21 cellular contexts compared by ENCODE assay signal in genomic region chr15:84835661-84836384, GRCh38. TPM values are rescaled to one million over a fixed set of nuclear protein-coding genes. Genes with fewer than 3 reads are reported as not detected.
"Had no signal": no experiment of that assay in that cellular context is flagged by ENCODE, and none has a peak within 500 bp of the region (broad histone marks: within the 10 kb centered on the region; RNA-seq: fewer than 3 reads in every experiment).

No MANE protein-coding gene starts in this region.

- H3K4me3 Mint-ChIP-seq: activated T-cell treated with anti-CD3 and anti-CD28 coated beads, Interleukin-2, amount 50 U/mL, for 72 hours; neural crest cell; stimulated activated naive B cell treated with anti-CD40 and anti-IgM and Interleukin-4, amounts not matched to agents 10 μg/mL and 1 μg/mL and 100 μg/mL, for 72 hours had no signal

- H3K9me3 Mint-ChIP-seq: activated T-cell treated with anti-CD3 and anti-CD28 coated beads, Interleukin-2, amount 50 U/mL, for 72 hours; neural crest cell; stimulated activated naive B cell treated with anti-CD40 and anti-IgM and Interleukin-4, amounts not matched to agents 10 μg/mL and 1 μg/mL and 100 μg/mL, for 72 hours had no signal

- H3K9me3 ChIP-seq: ascending aorta, breast epithelium, esophagus muscularis mucosa, sigmoid colon, thyroid gland had no signal

- H3K27me3 ChIP-seq: ascending aorta, breast epithelium, esophagus muscularis mucosa, hepatocyte, sigmoid colon, thyroid gland had no signal

- DNase-seq: activated CD4-positive, alpha-beta T cell treated with anti-CD3 and anti-CD28 coated beads, Interleukin-2, amount 50 U/mL, for 1 hour; activated effector memory CD4-positive, alpha-beta T cell treated with anti-CD3 and anti-CD28 coated beads, Interleukin-2, amount 50 U/mL, for 16 hours; activated naive CD4-positive, alpha-beta T cell treated with anti-CD3 and anti-CD28 coated beads, Interleukin-2, amount 50 U/mL, for 16 hours; activated T-cell treated with anti-CD3 and anti-CD28 coated beads, Interleukin-2, amount 50 U/mL, for 72 hours; effector CD4-positive, alpha-beta T cell; islet precursor cell; sigmoid colon; stimulated activated naive B cell treated with anti-CD40 and anti-IgM and Interleukin-4, amounts not matched to agents 10 μg/mL and 1 μg/mL and 100 μg/mL, for 72 hours; thyroid gland had no signal

- H3K36me3 Mint-ChIP-seq: stimulated activated naive B cell treated with anti-CD40 and anti-IgM and Interleukin-4, amounts not matched to agents 10 μg/mL and 1 μg/mL and 100 μg/mL, for 72 hours had no signal

- H3K4me1 Mint-ChIP-seq: neural crest cell had no signal

- H3K27ac ChIP-seq: breast epithelium, esophagus muscularis mucosa, hepatocyte, sigmoid colon, thyroid gland had no signal

- H3K4me3 ChIP-seq: ascending aorta, breast epithelium, esophagus muscularis mucosa, hepatocyte, sigmoid colon, thyroid gland had no signal

- ATAC-seq: activated CD4-positive, CD25-positive, alpha-beta regulatory T cell treated with anti-CD3 and anti-CD28 coated beads, Interleukin-2, amount 50 U/mL, for 24 hours; activated T-cell treated with anti-CD3 and anti-CD28 coated beads, Interleukin-2, amount 50 U/mL, for 72 hours; stimulated activated naive B cell treated with anti-CD40 and anti-IgM and Interleukin-4, amounts not matched to agents 10 μg/mL and 1 μg/mL and 100 μg/mL, for 72 hours had no signal

- H3K4me1 ChIP-seq: breast epithelium had no signal

- H3K27me3 Mint-ChIP-seq: stimulated activated naive B cell treated with anti-CD40 and anti-IgM and Interleukin-4, amounts not matched to agents 10 μg/mL and 1 μg/mL and 100 μg/mL, for 72 hours had no signal

- H3K27ac Mint-ChIP-seq: activated T-cell treated with anti-CD3 and anti-CD28 coated beads, Interleukin-2, amount 50 U/mL, for 72 hours; stimulated activated naive B cell treated with anti-CD40 and anti-IgM and Interleukin-4, amounts not matched to agents 10 μg/mL and 1 μg/mL and 100 μg/mL, for 72 hours had no signal

- H3K36me3 ChIP-seq: breast epithelium, thyroid gland had no signal

RNA-seq across cellular contexts. Expression of gene SLC28A1, which starts 48.6 kb away (rescaled TPM):
- total RNA-seq: activated T-cell treated with anti-CD3 and anti-CD28 coated beads, Interleukin-2, amount 50 U/mL, for 72 hours; ascending aorta; cerebellum; endothelial cell of umbilical vein; myocyte; neural crest cell; osteocyte; pulmonary artery endothelial cell; sigmoid colon; T-helper 1 cell treated with Interleukin-12 subunit alpha and Interleukin-12 subunit beta and Interleukin-4 antibody, amounts not matched to agents 30 ng/mL and 1 ng/mL, for 36 hours; thyroid gland had no signal
- polyA plus RNA-seq: endothelial cell of umbilical vein, sigmoid colon had no signal
